ENCODE assay signal across 8 cellular contexts in genomic region chr20:36835025-36835424, GRCh38. TPM values are rescaled to one million over a fixed set of nuclear protein-coding genes. Genes with fewer than 3 reads are reported as not detected.
DNase-seq lines count a peak whose midpoint lies in the region; TF ChIP-seq lines count a peak whose summit lies in the region.

No MANE protein-coding gene starts in this region.

- POLR2A ChIA-PET in CD8-positive, alpha-beta memory T cell (lab: Charles Lee), result interaction anchor here (0.5 to 0.6 kb wide), 2 partner anchors 213 to 937 kb away, joined by 3 read pairs; no protein-coding TSS in a partner anchor

- peak overlapping the region; percentile 82 for H3K4me2 ChIP-seq in OCI-LY3 (ENCODE audit: low read length)

- no peaks in the 10 kb centered on the region for H3K79me2 ChIP-seq in OCI-LY3 (ENCODE audit: low read length)

- intact Hi-C loops in dorsolateral prefrontal cortex (cut with DNase I), result loop anchor here in 1 of 2 donors (2.0 kb wide), 1 partner anchor 26 kb away; no protein-coding TSS in a partner anchor

- no peak for DNase-seq in CD8-positive, alpha-beta memory T cell
- DNase-seq in dorsolateral prefrontal cortex (no peak), osteocyte (ENCODE audit: extremely low spot score, unreplicated experiment) (no peak), RPMI8226 (no peak), NCI-H2107 treated with DMSO at 0.1 percent for 48 hours (lab: John Stamatoyannopoulos, UW; ENCODE audit: unreplicated experiment) (no peak), cortex of kidney (lab: John Stamatoyannopoulos, UW) (no peak)
- no peak for DNase-seq in NK-92 treated with Interleukin-12 subunit alpha and Interleukin-12 subunit beta, amount 100 ng/mL, for 24 hours (lab: John Stamatoyannopoulos, UW)

- H3K4me3 Mint-ChIP-seq in CD8-positive, alpha-beta memory T cell, result peak overlapping the region in 5 of 7 donors; percentile 76 to 89 (median 78)
- no peak overlapping the region for H3K4me3 Mint-ChIP-seq in osteocyte (ENCODE audit: unreplicated experiment)

- no peaks in the 10 kb centered on the region for H4K20me1 ChIP-seq in OCI-LY3 (ENCODE audit: insufficient read depth, low read length)

- no peaks in the 10 kb centered on the region for H3K4me1 ChIP-seq in CD8-positive, alpha-beta memory T cell (ENCODE audit: insufficient read depth, low read length)
- H3K4me1 ChIP-seq in OCI-LY3 (ENCODE audit: low read length), result peaks cover 23% of the 10 kb centered on the region

- no peaks in the 10 kb centered on the region for H3K27me3 Mint-ChIP-seq in CD8-positive, alpha-beta memory T cell
- H3K27me3 Mint-ChIP-seq in osteocyte (ENCODE audit: unreplicated experiment), result no peaks in the 10 kb centered on the region

- peak overlapping the region; percentile 69 for H3K9ac ChIP-seq in OCI-LY3 (ENCODE audit: low read length)

- no peaks in the 10 kb centered on the region for H3K9me3 Mint-ChIP-seq in CD8-positive, alpha-beta memory T cell
- no peaks in the 10 kb centered on the region for H3K9me3 Mint-ChIP-seq in osteocyte (ENCODE audit: unreplicated experiment)

- H3K4me1 Mint-ChIP-seq in CD8-positive, alpha-beta memory T cell, result peaks cover 5 to 8% (median 6%) of the 10 kb centered on the region in 3 donors
- H3K4me1 Mint-ChIP-seq in osteocyte (ENCODE audit: unreplicated experiment), result peaks cover 29% of the 10 kb centered on the region

- peak overlapping the region; percentile 48; the same call in 1 of the 2 replicates for H2AFZ ChIP-seq in OCI-LY3 (ENCODE audit: low read depth, low read length)

- peak overlapping the region; percentile 38 for H3K27ac ChIP-seq in CD8-positive, alpha-beta memory T cell (ENCODE audit: low read depth, low read length)
- H3K27ac ChIP-seq in OCI-LY3 (ENCODE audit: low read length) (peak overlapping the region; percentile 70), dorsolateral prefrontal cortex (peak overlapping the region; percentile 61 to 98 (median 95))

- TF ChIP-seq CTCF in OCI-LY3 (IDR thresholded peaks at IDR 0.05; ENCODE audit: low read depth, low read length) (no peak), dorsolateral prefrontal cortex (IDR thresholded peaks at IDR 0.05 in 54 of 56, conservative IDR thresholded peaks at IDR 0.05 in 2 of 56; ENCODE audit: low read depth in 1 of 56, partially characterized antibody in 56 of 56) (no peak), osteocyte (IDR thresholded peaks at IDR 0.05) (no peak)

- H3K4me3 ChIP-seq in CD8-positive, alpha-beta memory T cell (ENCODE audit: low read length), result peak overlapping the region; percentile 66
- H3K4me3 ChIP-seq in OCI-LY3 (ENCODE audit: low read length), result peak overlapping the region; percentile 70
- H3K4me3 ChIP-seq in dorsolateral prefrontal cortex, result peak overlapping the region in 44 of 59 donors; percentile 15 to 64 (median 46)

- H3K36me3 ChIP-seq in CD8-positive, alpha-beta memory T cell (ENCODE audit: insufficient read depth, low read length), result no peaks in the 10 kb centered on the region
- peaks cover 5% of the 10 kb centered on the region for H3K36me3 ChIP-seq in OCI-LY3 (replicated peaks; ENCODE audit: low read depth, low read length)

- peak overlapping the region in 1 of 8 donors; percentile 22 for H3K27ac Mint-ChIP-seq in CD8-positive, alpha-beta memory T cell
- peak overlapping the region; percentile 87 for H3K27ac Mint-ChIP-seq in osteocyte (ENCODE audit: unreplicated experiment)

- no peaks in the 10 kb centered on the region for H3K27me3 ChIP-seq in CD8-positive, alpha-beta memory T cell (ENCODE audit: insufficient read depth, low read length, poor library complexity, severe bottlenecking)
- H3K27me3 ChIP-seq in OCI-LY3 (ENCODE audit: low read depth, low read length), result no peaks in the 10 kb centered on the region
- H3K27me3 ChIP-seq in dorsolateral prefrontal cortex, result no peaks in the 10 kb centered on the region

- H3K36me3 Mint-ChIP-seq in CD8-positive, alpha-beta memory T cell, result no peaks in the 10 kb centered on the region
- peaks cover 6% of the 10 kb centered on the region for H3K36me3 Mint-ChIP-seq in osteocyte (ENCODE audit: unreplicated experiment)

- CTCF ChIA-PET in CD8-positive, alpha-beta memory T cell (lab: Charles Lee), result interaction anchor here (1.0 to 2.0 kb wide), 5 partner anchors 10 to 52 kb away, joined by 3 to 7 read pairs (median 4); no protein-coding TSS in a partner anchor

- no peaks in the 10 kb centered on the region for H3K9me3 ChIP-seq in CD8-positive, alpha-beta memory T cell (ENCODE audit: low read length)
- H3K9me3 ChIP-seq in OCI-LY3 (ENCODE audit: insufficient read depth, low read length), result no peaks in the 10 kb centered on the region

RNA-seq across cellular contexts. Expression of gene TLDC2, which starts 40.9 kb away (rescaled TPM):
- not detected for total RNA-seq in CD8-positive, alpha-beta memory T cell
- 0.29 TPM for polyA plus RNA-seq in CD8-positive, alpha-beta memory T cell
- total RNA-seq in dorsolateral prefrontal cortex, result under 1 TPM in 4 of 120 experiments, not detected in 116; 0.32 to 0.57 (median 0.38) TPM
- 0.26 TPM in 1 of 2 replicates, not detected in the other for total RNA-seq in osteocyte

Comparison
In these comparisons a context has a peak if more than half of its experiments do, and no peak if none do; other contexts are left out.
1. H3K27ac ChIP-seq: peak in every context shown above with its lines; median percentile 95 in dorsolateral prefrontal cortex; 70 in OCI-LY3; 38 in CD8-positive, alpha-beta memory T cell.